Comparison of ENCODE assay signal across 1 cellular context in genomic region chr10:80502621-80503583, GRCh38.
A peak's percentile ranks its signal among the peaks of the same experiment; 100 is the strongest.
TF ChIP-seq lines count a peak whose summit lies in the region.

No MANE protein-coding gene starts in this region.

TF ChIP-seq in K562, 482 proteins besides CTCF, POLR2A, EP300 and RAD21 (continued from another document):
- TF ChIP-seq PKNOX1 (IDR thresholded peaks at IDR 0.05) (0 out of 2 replicates have a peak, but pooled peaks have one; percentile 19), ZBTB8A (IDR thresholded peaks at IDR 0.05; ENCODE audit: partially characterized antibody) (no peak), ZNF592 (IDR thresholded peaks at IDR 0.05) (peak; percentile 38; the same call in 1 of the 2 replicates), ATF3 (IDR thresholded peaks at IDR 0.05) (peak; percentile 36), ATF3 (CRISPR knock-in tag; conservative IDR thresholded peaks at IDR 0.05) (no peak), ZBTB26 (CRISPR knock-in tag; IDR thresholded peaks at IDR 0.05) (no peak), PRDM10 (IDR thresholded peaks at IDR 0.05; ENCODE audit: partially characterized antibody) (peak; percentile 64)
- TF ChIP-seq, protein P1, sequence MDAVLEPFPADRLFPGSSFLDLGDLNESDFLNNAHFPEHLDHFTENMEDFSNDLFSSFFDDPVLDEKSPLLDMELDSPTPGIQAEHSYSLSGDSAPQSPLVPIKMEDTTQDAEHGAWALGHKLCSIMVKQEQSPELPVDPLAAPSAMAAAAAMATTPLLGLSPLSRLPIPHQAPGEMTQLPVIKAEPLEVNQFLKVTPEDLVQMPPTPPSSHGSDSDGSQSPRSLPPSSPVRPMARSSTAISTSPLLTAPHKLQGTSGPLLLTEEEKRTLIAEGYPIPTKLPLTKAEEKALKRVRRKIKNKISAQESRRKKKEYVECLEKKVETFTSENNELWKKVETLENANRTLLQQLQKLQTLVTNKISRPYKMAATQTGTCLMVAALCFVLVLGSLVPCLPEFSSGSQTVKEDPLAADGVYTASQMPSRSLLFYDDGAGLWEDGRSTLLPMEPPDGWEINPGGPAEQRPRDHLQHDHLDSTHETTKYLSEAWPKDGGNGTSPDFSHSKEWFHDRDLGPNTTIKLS (IDR thresholded peaks at IDR 0.05; ENCODE audit: borderline replicate concordance, low read depth): no peak
TF ChIP-seq in K562: peak in this region for 5.
